ENCODE assay signal across 1 cellular context in the genomic region with DNA sequence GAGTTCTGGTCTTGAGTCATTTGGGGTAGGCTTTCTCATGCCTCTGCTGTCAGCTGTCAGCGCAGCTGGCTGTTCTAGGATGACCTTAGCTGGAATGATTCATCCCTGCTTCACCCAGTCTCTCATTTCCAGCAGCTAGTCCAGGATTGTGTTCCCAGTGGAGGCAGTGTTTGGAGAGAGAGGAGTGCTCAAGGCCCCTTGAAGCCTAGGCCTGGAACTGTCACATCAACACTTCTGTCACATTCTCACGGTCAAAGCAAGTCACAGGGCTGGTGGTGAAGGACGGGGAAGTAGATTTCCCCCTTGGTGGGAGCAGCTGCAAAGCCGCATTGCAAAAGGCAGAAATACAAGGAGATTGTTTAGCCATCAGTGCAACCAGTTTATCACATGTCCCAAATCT.
TF ChIP-seq lines count a peak whose summit lies in the region.

No MANE protein-coding gene starts in this region.

TF ChIP-seq in SK-N-SH, 30 proteins besides CTCF, POLR2A, EP300 and RAD21 (continued from another document):
- TF ChIP-seq, protein P1, sequence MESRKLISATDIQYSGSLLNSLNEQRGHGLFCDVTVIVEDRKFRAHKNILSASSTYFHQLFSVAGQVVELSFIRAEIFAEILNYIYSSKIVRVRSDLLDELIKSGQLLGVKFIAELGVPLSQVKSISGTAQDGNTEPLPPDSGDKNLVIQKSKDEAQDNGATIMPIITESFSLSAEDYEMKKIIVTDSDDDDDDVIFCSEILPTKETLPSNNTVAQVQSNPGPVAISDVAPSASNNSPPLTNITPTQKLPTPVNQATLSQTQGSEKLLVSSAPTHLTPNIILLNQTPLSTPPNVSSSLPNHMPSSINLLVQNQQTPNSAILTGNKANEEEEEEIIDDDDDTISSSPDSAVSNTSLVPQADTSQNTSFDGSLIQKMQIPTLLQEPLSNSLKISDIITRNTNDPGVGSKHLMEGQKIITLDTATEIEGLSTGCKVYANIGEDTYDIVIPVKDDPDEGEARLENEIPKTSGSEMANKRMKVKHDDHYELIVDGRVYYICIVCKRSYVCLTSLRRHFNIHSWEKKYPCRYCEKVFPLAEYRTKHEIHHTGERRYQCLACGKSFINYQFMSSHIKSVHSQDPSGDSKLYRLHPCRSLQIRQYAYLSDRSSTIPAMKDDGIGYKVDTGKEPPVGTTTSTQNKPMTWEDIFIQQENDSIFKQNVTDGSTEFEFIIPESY (IDR thresholded peaks at IDR 0.05; ENCODE audit: borderline replicate concordance, low read depth), result no peak
